23 cellular contexts compared by ENCODE assay signal in genomic region chr22:39256186-39256552, GRCh38. TPM values are rescaled to one million over a fixed set of nuclear protein-coding genes. Genes with fewer than 3 reads are reported as not detected.
DNase-seq lines count a peak whose midpoint lies in the region; ATAC-seq and TF ChIP-seq lines count a peak whose summit lies in the region.
"Had no signal": no experiment of that assay in that cellular context is flagged by ENCODE, and none has a peak within 500 bp of the region (broad histone marks: within the 10 kb centered on the region; RNA-seq: fewer than 3 reads in every experiment).

No MANE protein-coding gene starts in this region.

- H3K4me1 Mint-ChIP-seq in T-cell: peaks cover 19 to 33% (median 19%) of the 10 kb centered on the region in 3 donors

- peaks cover 0 to 4% (median 0%) of the 10 kb centered on the region in 3 donors for H3K9me3 Mint-ChIP-seq in T-cell

- H3K4ac ChIP-seq in trophoblast cell (ENCODE audit: low read depth, low read length): no peak overlapping the region

- no peak overlapping the region for H3K27ac Mint-ChIP-seq in T-cell
- H3K27ac Mint-ChIP-seq: GM23338, IgD-negative memory B cell had no signal

- intact Hi-C loops in left cardiac atrium (cut with DNase I): no loop called here

- H3K9ac ChIP-seq in trophoblast cell (ENCODE audit: low read length): no peak overlapping the region
- H3K9ac ChIP-seq: BLaER1 had no signal

- no peak overlapping the region for H4K12ac ChIP-seq in trophoblast cell (ENCODE audit: low read depth, low read length)

- H2AK5ac ChIP-seq in trophoblast cell (ENCODE audit: low read length): peak overlapping the region; percentile 39

- H3K79me1 ChIP-seq in trophoblast cell (ENCODE audit: low read length): peaks cover 17% of the 10 kb centered on the region

- no peak for ATAC-seq in left cardiac atrium
- no peak for ATAC-seq in T-cell (replicated peaks in 1 of 4)
- ATAC-seq: GM23338, SK-N-SH treated with all-trans-retinoic acid at 6 μM for 48 hours had no signal

- no peak overlapping the region for H3K4me3 ChIP-seq in right atrium auricular region
- no peak overlapping the region for H3K4me3 ChIP-seq in trophoblast cell (ENCODE audit: low read depth, low read length)
- H3K4me3 ChIP-seq: BLaER1, GM12878, GM23338, MG63 had no signal

- CTCF ChIA-PET in T-cell (lab: Charles Lee): no interaction called here

- peak overlapping the region; percentile 79 to 86 for H3K27ac ChIP-seq in right atrium auricular region
- H3K27ac ChIP-seq in trophoblast cell (ENCODE audit: low read depth, low read length): no peak overlapping the region
- H3K27ac ChIP-seq: BLaER1, HL-60 had no signal

- H3K36me3 ChIP-seq in right atrium auricular region (no peaks in the 10 kb centered on the region), trophoblast cell (ENCODE audit: control insufficient read depth in 1 of 2, insufficient read depth in 2 of 2, low read length in 2 of 2) (no peaks in the 10 kb centered on the region)
- H3K36me3 ChIP-seq: BLaER1, MG63 had no signal

- peaks cover 0 to 38% of the 10 kb centered on the region in 2 donors for H3K4me1 ChIP-seq in right atrium auricular region
- H3K4me1 ChIP-seq in trophoblast cell (ENCODE audit: control insufficient read depth in 1 of 2, insufficient read depth in 2 of 2, low read length in 2 of 2): peaks cover 19 to 23% of the 10 kb centered on the region in 2 experiments

- peaks cover 19 to 21% of the 10 kb centered on the region in 2 donors for H3K27me3 Mint-ChIP-seq in T-cell
- H3K27me3 Mint-ChIP-seq: CD4-positive, alpha-beta memory T cell had no signal

- no peak overlapping the region for H2BK5ac ChIP-seq in trophoblast cell (ENCODE audit: low read depth, low read length, poor library complexity)

- H3K27me3 ChIP-seq in right atrium auricular region: no peaks in the 10 kb centered on the region
- no peaks in the 10 kb centered on the region for H3K27me3 ChIP-seq in trophoblast cell (ENCODE audit: insufficient read depth, low read length)
- H3K27me3 ChIP-seq: MG63 had no signal

- no peak overlapping the region for H3K23ac ChIP-seq in trophoblast cell (ENCODE audit: low read length)

- H3K9me3 ChIP-seq in right atrium auricular region (peaks cover 0 to 4% of the 10 kb centered on the region in 2 donors), trophoblast cell (ENCODE audit: insufficient read depth, low read depth, low read length) (no peaks in the 10 kb centered on the region)
- H3K9me3 ChIP-seq: MG63 had no signal

- WGBS in trophoblast cell (ENCODE audit: extremely low coverage, insufficient coverage, insufficient read length): no CpG with 5 or more reads among the region's 11 CpGs

- no peak overlapping the region for H4K8ac ChIP-seq in trophoblast cell (ENCODE audit: low read depth, low read length)

- H4K91ac ChIP-seq in trophoblast cell (ENCODE audit: low read depth, low read length): peak overlapping the region; percentile 2

- no peak for TF ChIP-seq CTCF in right atrium auricular region (IDR thresholded peaks at IDR 0.05)

- POLR2A ChIA-PET in T-cell (lab: Charles Lee): no interaction called here

- no peak overlapping the region for H3K14ac ChIP-seq in trophoblast cell (ENCODE audit: low read length)

- H3K4me3 Mint-ChIP-seq in T-cell: no peak overlapping the region
- H3K4me3 Mint-ChIP-seq: GM23338, IgD-negative memory B cell had no signal

- no peak overlapping the region for H2AFZ ChIP-seq in trophoblast cell (ENCODE audit: insufficient read depth, low read length, poor library complexity)
- H2AFZ ChIP-seq: GM23338 had no signal

- H2BK120ac ChIP-seq in trophoblast cell (ENCODE audit: insufficient read depth, low read length, poor library complexity): no peak overlapping the region

- no peak overlapping the region for H3K4me2 ChIP-seq in trophoblast cell (ENCODE audit: low read length)
- H3K4me2 ChIP-seq: GM23338 had no signal

- H3K79me2 ChIP-seq in trophoblast cell (ENCODE audit: control insufficient read depth, insufficient read depth, low read length, poor library complexity): no peaks in the 10 kb centered on the region

- no peak for DNase-seq in right atrium auricular region (ENCODE audit: low spot score)
- no peak for DNase-seq in left cardiac atrium
- DNase-seq in SW480 (ENCODE audit: low spot score): peak; percentile 51
- DNase-seq in trophoblast cell: no peak
- DNase-seq in NK-92 (lab: John Stamatoyannopoulos, UW; ENCODE audit: unreplicated experiment): no peak
- no peak for DNase-seq in SIG-M5 treated with dmso at 0.1 percent for 504 hours (lab: John Stamatoyannopoulos, UW; ENCODE audit: unreplicated experiment)
- DNase-seq in T-cell: no peak
- DNase-seq: CD4-positive, alpha-beta memory T cell; DMS53; EL; Karpas-422; MG63; NCI-H1092; NCI-H1436 treated with DMSO at 0.1 percent for 48 hours; NCI-H2029; NCI-H2171; NCI-H526 had no signal

- H3K36me3 Mint-ChIP-seq in T-cell: peaks cover 3% of the 10 kb centered on the region
- H3K36me3 Mint-ChIP-seq: CD4-positive, alpha-beta memory T cell had no signal

- H3K18ac ChIP-seq in trophoblast cell (ENCODE audit: low read length): no peak overlapping the region

- peak overlapping the region; percentile 6 for H2BK12ac ChIP-seq in trophoblast cell (ENCODE audit: low read length)

RNA-seq across cellular contexts. Expression of gene PDGFB, which starts 11.4 kb away (rescaled TPM):
- 10 to 100 TPM; 21.9 to 22.0 TPM for total RNA-seq in right atrium auricular region
- total RNA-seq in left cardiac atrium: 10 to 100 TPM; 17.5 to 51.2 TPM
- 16.2 and 16.3 TPM in 2 replicates for polyA plus RNA-seq in trophoblast cell (2013)
- total RNA-seq in T-cell: 10 to 100 TPM in 2 of 5 donors, 1 to 10 TPM in 3; 2.9 to 18.3 (median 4.6) TPM
